ENCODE assay signal across 36 cellular contexts in genomic region chr7:135204876-135205275, GRCh38. TPM values are rescaled to one million over a fixed set of nuclear protein-coding genes. Genes with fewer than 3 reads are reported as not detected.
DNase-seq lines count a peak whose midpoint lies in the region; ATAC-seq and TF ChIP-seq lines count a peak whose summit lies in the region.
"Had no signal": no experiment of that assay in that cellular context is flagged by ENCODE, and none has a peak within 500 bp of the region (broad histone marks: within the 10 kb centered on the region; RNA-seq: fewer than 3 reads in every experiment).

No MANE protein-coding gene starts in this region.

- no peak overlapping the region for H3K23ac ChIP-seq in IMR-90 (ENCODE audit: low read depth, low read length)

- H3K4me3 Mint-ChIP-seq in activated T-cell treated with anti-CD3 and anti-CD28 coated beads, Interleukin-2, amount 50 U/mL, for 24 hours = no peak overlapping the region
- H3K4me3 Mint-ChIP-seq: activated naive CD8-positive, alpha-beta T cell treated with anti-CD3 and anti-CD28 coated beads, Interleukin-2, amount 50 U/mL, for 24 hours; mesothelial cell of epicardium had no signal

- H3K79me1 ChIP-seq in IMR-90 (ENCODE audit: low read depth in 1 of 2, low read length in 2 of 2) = peaks cover 8 to 29% of the 10 kb centered on the region in 2 experiments

- H2BK5ac ChIP-seq in IMR-90 (ENCODE audit: low read depth, low read length, poor library complexity, severe bottlenecking) = no peak overlapping the region

- H4K5ac ChIP-seq in IMR-90 (ENCODE audit: low read depth, low read length) = no peak overlapping the region

- no peak overlapping the region for H2AK9ac ChIP-seq in IMR-90 (replicated peaks; ENCODE audit: low read depth, low read length, poor library complexity)

- H3K9ac ChIP-seq in IMR-90 (ENCODE audit: low read depth, low read length) = no peak overlapping the region

- peak overlapping the region; percentile 29; the same call in 1 of the 2 replicates for H3K4ac ChIP-seq in IMR-90 (ENCODE audit: low read depth, low read length)

- intact Hi-C loops in IMR-90 (cut with micrococcal nuclease) (no loop called here), body of pancreas (cut with DNase I) (no loop called here), thyroid gland (cut with DNase I) (no loop called here)

- WGBS in IMR-90 (ENCODE audit: extremely low coverage in 2 of 2, insufficient read length in 1 of 2), 2 experiments = 86% methylated on average over 1 of the region's 5 CpGs; no CpG with 5 or more reads in 1 of the 2 experiments
- 11 to 15% methylated on average over 5 of the region's 5 CpGs for WGBS in body of pancreas, 2 donors
- WGBS in thyroid gland, 2 donors = 93 to 94% methylated on average over 5 of the region's 5 CpGs

- H3K27me3 ChIP-seq in IMR-90 (ENCODE audit: control insufficient read depth, insufficient read depth, low read length) = no peaks in the 10 kb centered on the region
- no peaks in the 10 kb centered on the region for H3K27me3 ChIP-seq in body of pancreas
- H3K27me3 ChIP-seq in thyroid gland = no peaks in the 10 kb centered on the region
- H3K27me3 ChIP-seq: esophagus squamous epithelium, gastrocnemius medialis, hepatocyte, left lung, MG63, neutrophil, stomach, tibial artery had no signal

- peak overlapping the region; percentile 68 for H2BK120ac ChIP-seq in IMR-90 (ENCODE audit: low read depth, low read length)

- TF ChIP-seq POLR2A in IMR-90 (IDR thresholded peaks at IDR 0.05; ENCODE audit: low read depth, low read length) (no peak), body of pancreas (IDR thresholded peaks at IDR 0.05) (peak in 1 of 3 donors; percentile 10), thyroid gland (IDR thresholded peaks at IDR 0.05) (no peak)

- H2AK5ac ChIP-seq in IMR-90 (ENCODE audit: low read depth, low read length) = no peak overlapping the region

- H3K4me3 ChIP-seq in IMR-90 (ENCODE audit: insufficient read depth, low read depth, low read length) = no peak overlapping the region
- H3K4me3 ChIP-seq in body of pancreas = no peak overlapping the region
- H3K4me3 ChIP-seq in thyroid gland (replicated peaks in 1 of 3) = no peak overlapping the region
- H3K4me3 ChIP-seq: esophagus squamous epithelium, gastrocnemius medialis, hepatocyte, left lung, MG63, stomach, tibial artery had no signal

- H3K36me3 Mint-ChIP-seq in activated T-cell treated with anti-CD3 and anti-CD28 coated beads, Interleukin-2, amount 50 U/mL, for 24 hours (ENCODE audit: low read depth) = peaks cover 84% of the 10 kb centered on the region

- peak overlapping the region in 1 of 2 experiments; percentile 9; a peak in 1 of 4 replicates for H4K8ac ChIP-seq in IMR-90 (ENCODE audit: low read depth in 2 of 2, low read length in 2 of 2)

- ATAC-seq in IMR-90 (ENCODE audit: low read depth) = no peak
- peak; percentile 89 for ATAC-seq in body of pancreas
- ATAC-seq: activated naive CD8-positive, alpha-beta T cell treated with anti-CD3 and anti-CD28 coated beads, Interleukin-2, amount 50 U/mL, for 24 hours; gastrocnemius medialis had no signal

- no peaks in the 10 kb centered on the region for H3K9me3 ChIP-seq in IMR-90 (ENCODE audit: control insufficient read depth, insufficient read depth, low read length)
- H3K9me3 ChIP-seq in body of pancreas = no peaks in the 10 kb centered on the region
- H3K9me3 ChIP-seq in thyroid gland = no peaks in the 10 kb centered on the region
- H3K9me3 ChIP-seq: Caco-2, esophagus squamous epithelium, gastrocnemius medialis, left lung, MG63, neutrophil, stomach, tibial artery had no signal

- no peak overlapping the region for H2BK20ac ChIP-seq in IMR-90 (ENCODE audit: low read depth, low read length)

- no peak overlapping the region for H3K27ac ChIP-seq in IMR-90 (ENCODE audit: insufficient read depth, low read length)
- H3K27ac ChIP-seq in body of pancreas = peak overlapping the region; percentile 81 to 96 (median 89)
- no peak overlapping the region for H3K27ac ChIP-seq in thyroid gland
- H3K27ac ChIP-seq: gastrocnemius medialis, hepatocyte, neutrophil, stomach, tibial artery had no signal

- DNase-seq in IMR-90 (no peak), body of pancreas (peak; percentile 78 to 90 (median 83)), iris pigment epithelial cell (ENCODE audit: low read depth) (peak; percentile 34), renal cortical epithelial cell (ENCODE audit: low read depth) (peak; percentile 51), COR-L47 (lab: John Stamatoyannopoulos, UW) (no peak), thyroid gland (no peak), epidermal melanocyte (ENCODE audit: insufficient read length, low spot score) (no peak)
- DNase-seq in activated T-cell treated with anti-CD3 and anti-CD28 coated beads, Interleukin-2, amount 50 U/mL, for 24 hours = no peak
- DNase-seq: activated CD4-positive, alpha-beta T cell treated with anti-CD3 and anti-CD28 coated beads for 4 hours; activated CD8-positive, alpha-beta memory T cell treated with anti-CD3 and anti-CD28 coated beads for 24 hours; activated gamma-delta T cell treated with Interleukin-2 at 50 U/mL for 16 hours; activated naive CD8-positive, alpha-beta T cell treated with anti-CD3 and anti-CD28 coated beads, Interleukin-2, amount 50 U/mL, for 24 hours; C1 segment of cervical spinal cord; Caco-2; effector CD8-positive, alpha-beta T cell; esophagus squamous epithelium; gastrocnemius medialis; GDM1; H7; left lung; MG63; naive B cell; NCI-H1105 treated with DMSO at 0.1 percent for 48 hours; NCI-H2081; NCI-H446 treated with DMSO at 0.1 percent for 48 hours; small intestine; stimulated activated CD4-positive, alpha-beta T cell treated with anti-CD3 and anti-CD28 coated beads, Interleukin-1b, Interleukin-23, amount 100 ng/mL, for 48 hours; stimulated activated CD8-positive, alpha-beta memory T cell treated with anti-CD3 and anti-CD28 coated beads, Interleukin-4, amount 100 ng/mL, for 48 hours; stomach; tibial artery had no signal

- no TSS peak for BruUV-seq in IMR-90 (replicated peaks; lab: Mats Ljungman, UMichigan)

- no peak overlapping the region for H3K56ac ChIP-seq in IMR-90 (ENCODE audit: extremely low read depth, insufficient read depth, low read length)

- 0 out of 2 replicates have a peak overlapping the region, but pooled peaks have one; percentile 2 for H3K14ac ChIP-seq in IMR-90 (replicated peaks; ENCODE audit: low read depth, low read length)

- 0 out of 3 replicates have a peak overlapping the region, but pooled peaks have one; percentile 11 for H2BK15ac ChIP-seq in IMR-90 (ENCODE audit: low read depth, low read length)

- H2AFZ ChIP-seq in IMR-90 (replicated peaks; ENCODE audit: low read length, poor library complexity) = no peak overlapping the region
- H2AFZ ChIP-seq: hepatocyte had no signal

- no peak overlapping the region for H3K4me2 ChIP-seq in IMR-90 (ENCODE audit: low read depth, low read length)
- H3K4me2 ChIP-seq: hepatocyte had no signal

- H3K36me3 ChIP-seq in IMR-90 (ENCODE audit: control insufficient read depth, insufficient read depth, low read length) (peaks cover 9% of the 10 kb centered on the region), body of pancreas (replicated peaks in 1 of 2; ENCODE audit: insufficient read depth in 1 of 2, low read depth in 2 of 2) (peaks cover 0 to 2% of the 10 kb centered on the region in 2 donors), thyroid gland (peaks cover 0 to 18% of the 10 kb centered on the region in 2 donors)
- H3K36me3 ChIP-seq: MG63 had no signal

- H3K9me3 Mint-ChIP-seq in activated T-cell treated with anti-CD3 and anti-CD28 coated beads, Interleukin-2, amount 50 U/mL, for 24 hours = no peaks in the 10 kb centered on the region
- H3K9me3 Mint-ChIP-seq: activated naive CD8-positive, alpha-beta T cell treated with anti-CD3 and anti-CD28 coated beads, Interleukin-2, amount 50 U/mL, for 24 hours; mesothelial cell of epicardium; naive B cell had no signal

- H3K4me1 Mint-ChIP-seq in activated T-cell treated with anti-CD3 and anti-CD28 coated beads, Interleukin-2, amount 50 U/mL, for 24 hours (ENCODE audit: low read depth) = peaks cover 68% of the 10 kb centered on the region

- CTCF ChIA-PET in IMR-90 (lab: Yijun Ruan, JAX) = interaction anchor here (0.6 to 1.0 kb wide), 3 partner anchors 26 to 748 kb away, joined by 3 to 4 read pairs (median 3); no protein-coding TSS in a partner anchor

- H3K27me3 Mint-ChIP-seq in activated T-cell treated with anti-CD3 and anti-CD28 coated beads, Interleukin-2, amount 50 U/mL, for 24 hours = no peaks in the 10 kb centered on the region
- H3K27me3 Mint-ChIP-seq: activated naive CD8-positive, alpha-beta T cell treated with anti-CD3 and anti-CD28 coated beads, Interleukin-2, amount 50 U/mL, for 24 hours; naive B cell had no signal

- H4K20me1 ChIP-seq in IMR-90 (ENCODE audit: insufficient read depth, low read length) = no peaks in the 10 kb centered on the region

- POLR2A ChIA-PET in IMR-90 (lab: Charles Lee; ENCODE audit: unreplicated experiment) = no interaction called here

- TF ChIP-seq RAD21 in IMR-90 (IDR thresholded peaks at IDR 0.05; ENCODE audit: low read length) = no peak

- peaks cover 20% of the 10 kb centered on the region for H3K9me1 ChIP-seq in IMR-90 (ENCODE audit: insufficient read depth, low read length)

- in situ Hi-C loops in IMR-90 (cut with MboI; ENCODE audit: low sequenced_read_pairs) = no loop called here

- H3K4me1 ChIP-seq in IMR-90 (ENCODE audit: control insufficient read depth, insufficient read depth, low read length) (peaks cover 8% of the 10 kb centered on the region; the same call in 1 of the 2 replicates), body of pancreas (peaks cover 91% of the 10 kb centered on the region), thyroid gland (no peaks in the 10 kb centered on the region)

- dilution Hi-C loops in IMR-90 (cut with HindIII; ENCODE audit: low sequenced_read_pairs, unreplicated experiment) = no loop called here

- H4K91ac ChIP-seq in IMR-90 (ENCODE audit: insufficient read depth, low read depth, low read length) = 0 out of 2 replicates have a peak overlapping the region, but pooled peaks have one; percentile 1

- TF ChIP-seq CTCF in IMR-90 (conservative IDR thresholded peaks at IDR 0.05; ENCODE audit: low read depth, low read length) (no peak), body of pancreas (IDR thresholded peaks at IDR 0.05) (peak in 4 of 7 experiments; percentile 6 to 34 (median 30)), thyroid gland (IDR thresholded peaks at IDR 0.05) (no peak)

- no peak overlapping the region for H3K18ac ChIP-seq in IMR-90 (ENCODE audit: low read depth, low read length)

- no peak overlapping the region for H3K27ac Mint-ChIP-seq in activated T-cell treated with anti-CD3 and anti-CD28 coated beads, Interleukin-2, amount 50 U/mL, for 24 hours
- H3K27ac Mint-ChIP-seq: activated naive CD8-positive, alpha-beta T cell treated with anti-CD3 and anti-CD28 coated beads, Interleukin-2, amount 50 U/mL, for 24 hours; mesothelial cell of epicardium had no signal

RNA-seq across cellular contexts. Expression of gene WDR91, which starts 6.5 kb away (rescaled TPM):
- total RNA-seq in IMR-90 (2012; rRNA removed) (5.2 and 6.4 TPM in 2 replicates), body of pancreas (10 to 100 TPM; 28.0 to 32.4 TPM), renal cortical epithelial cell (35.1 and 37.8 TPM in 2 replicates), thyroid gland (10 to 100 TPM in 1 of 4 donors, 1 to 10 TPM in 3; 8.4 to 34.4 (median 9.1) TPM)
- polyA plus RNA-seq in IMR-90 (2012; rRNA removed) = 10.3 and 10.6 TPM in 2 replicates
- polyA plus RNA-seq in IMR-90 (2012; cell fraction: cytosol; rRNA removed) = 4.0 and 5.4 TPM in 2 replicates
- 33.6 and 39.3 TPM in 2 replicates for polyA plus RNA-seq in IMR-90 (2012; cell fraction: nucleus; rRNA removed; ENCODE audit: low replicate concordance)

RNA-seq across cellular contexts. Expression of gene STRA8, which starts 28.8 kb away (rescaled TPM):
- total RNA-seq in IMR-90 (2012; rRNA removed) (not detected in 2 replicates), body of pancreas (not detected), renal cortical epithelial cell (not detected in 2 replicates), thyroid gland (not detected)
- polyA plus RNA-seq in IMR-90 (2012; rRNA removed) = not detected in 2 replicates
- polyA plus RNA-seq in IMR-90 (2012; cell fraction: cytosol; rRNA removed) = not detected in 2 replicates
- polyA plus RNA-seq in IMR-90 (2012; cell fraction: nucleus; rRNA removed; ENCODE audit: low replicate concordance) = not detected in 2 replicates
- total RNA-seq: Caco-2; esophagus squamous epithelium; gastrocnemius medialis; H7; hepatocyte; HT-29; left lung; mesothelial cell of epicardium; OCI-LY7; stomach; T-helper 2 cell treated with Interferon-gamma antibody and Interleukin-4, amounts not matched to agents 100 ng/mL and 5 ng/mL, for 36 hours had no signal
- polyA plus RNA-seq: hepatocyte, small intestine, stomach had no signal

RNA-seq across cellular contexts. Expression of gene CYREN, which starts 34.4 kb away (rescaled TPM):
- 26.5 and 33.1 TPM in 2 replicates for total RNA-seq in IMR-90 (2012; rRNA removed)
- 24.2 and 29.2 TPM in 2 replicates for polyA plus RNA-seq in IMR-90 (2012; rRNA removed)
- 20.1 and 21.8 TPM in 2 replicates for polyA plus RNA-seq in IMR-90 (2012; cell fraction: cytosol; rRNA removed)
- polyA plus RNA-seq in IMR-90 (2012; cell fraction: nucleus; rRNA removed; ENCODE audit: low replicate concordance) = 13.8 and 18.6 TPM in 2 replicates
- 10 to 100 TPM; 32.9 to 40.5 TPM for total RNA-seq in body of pancreas
- total RNA-seq in renal cortical epithelial cell = 75.0 and 126 TPM in 2 replicates
- 10 to 100 TPM; 40.3 to 54.4 (median 46.8) TPM for total RNA-seq in thyroid gland

RNA-seq across cellular contexts. Expression of gene TMEM140, which starts 57.0 kb away (rescaled TPM):
- total RNA-seq in IMR-90 (2012; rRNA removed) (0.28 and 0.72 TPM in 2 replicates), body of pancreas (1 to 10 TPM; 4.0 to 9.6 TPM), renal cortical epithelial cell (4.3 and 29.3 TPM in 2 replicates), thyroid gland (10 to 100 TPM; 12.8 to 33.1 (median 14.3) TPM)
- polyA plus RNA-seq in IMR-90 (2012; rRNA removed) = 0.23 and 0.24 TPM in 2 replicates
- 0.16 and 0.56 TPM in 2 replicates for polyA plus RNA-seq in IMR-90 (2012; cell fraction: cytosol; rRNA removed)
- 0.14 and 0.44 TPM in 2 replicates for polyA plus RNA-seq in IMR-90 (2012; cell fraction: nucleus; rRNA removed; ENCODE audit: low replicate concordance)
- total RNA-seq: H7 had no signal

Comparison
In these comparisons a context has a peak if more than half of its experiments do, and no peak if none do; other contexts are left out.
1. DNase-seq: peak in body of pancreas (4 of 4), iris pigment epithelial cell (single experiment) and renal cortical epithelial cell (single experiment); none in IMR-90 (single experiment), COR-L47 (single experiment), activated T-cell treated with anti-CD3 and anti-CD28 coated beads, Interleukin-2, amount 50 U/mL, for 24 hours (single experiment), thyroid gland (0 of 2) and epidermal melanocyte (single experiment).
2. H3K27ac ChIP-seq: peak in body of pancreas (4 of 4); none in IMR-90 (single experiment) and thyroid gland (0 of 3).
3. CTCF ChIP-seq: peak in body of pancreas (4 of 7); none in IMR-90 (single experiment) and thyroid gland (0 of 6).